ENCODE assay signal across 8 cellular contexts in genomic region chr1:154974808-154975408, GRCh38. TPM values are rescaled to one million over a fixed set of nuclear protein-coding genes. Genes with fewer than 3 reads are reported as not detected.
DNase-seq lines count a peak whose midpoint lies in the region; ATAC-seq and TF ChIP-seq lines count a peak whose summit lies in the region.

No MANE protein-coding gene starts in this region.

- peaks cover 6 to 40% of the 10 kb centered on the region in 2 experiments for H3K79me1 ChIP-seq in IMR-90 (ENCODE audit: low read depth in 1 of 2, low read length in 2 of 2)

- H2BK5ac ChIP-seq in IMR-90 (ENCODE audit: low read depth, low read length, poor library complexity, severe bottlenecking), result peak overlapping the region; percentile 96

- H3K9ac ChIP-seq in IMR-90 (ENCODE audit: low read depth, low read length), result peak overlapping the region; percentile 91
- H3K9ac ChIP-seq in OCI-LY3 (ENCODE audit: low read length), result peak overlapping the region; percentile 95
- H3K9ac ChIP-seq in mucosa of stomach (ENCODE audit: low read length), result peak overlapping the region; percentile 88

- H2BK20ac ChIP-seq in IMR-90 (ENCODE audit: low read depth, low read length), result peak overlapping the region; percentile 74

- H3K27me3 ChIP-seq in IMR-90 (ENCODE audit: control insufficient read depth, insufficient read depth, low read length), result no peaks in the 10 kb centered on the region
- no peaks in the 10 kb centered on the region for H3K27me3 ChIP-seq in OCI-LY3 (ENCODE audit: low read depth, low read length)
- no peaks in the 10 kb centered on the region for H3K27me3 ChIP-seq in esophagus muscularis mucosa
- H3K27me3 ChIP-seq in mucosa of stomach (ENCODE audit: control insufficient read depth, insufficient read depth, low read length), result no peaks in the 10 kb centered on the region

- H3K14ac ChIP-seq in IMR-90 (replicated peaks; ENCODE audit: low read depth, low read length), result peak overlapping the region; percentile 98

- peak overlapping the region; percentile 92 for H4K91ac ChIP-seq in IMR-90 (ENCODE audit: insufficient read depth, low read depth, low read length)

- TF ChIP-seq EP300 in esophagus muscularis mucosa (IDR thresholded peaks at IDR 0.05), result no peak

- peak; percentile 99 for DNase-seq in DMS153 treated with DMSO at 0.1 percent for 48 hours (lab: John Stamatoyannopoulos, UW; ENCODE audit: unreplicated experiment)
- DNase-seq in IMR-90, result peak; percentile 93
- DNase-seq in activated T-cell treated with anti-CD3 and anti-CD28 coated beads for 4 hours, result peak; percentile 92
- peak; percentile 98 for DNase-seq in esophagus muscularis mucosa (ENCODE audit: extremely low spot score)
- DNase-seq in stimulated activated CD8-positive, alpha-beta memory T cell treated with anti-CD3 and anti-CD28 coated beads, Interleukin-7, amount 100 ng/mL, for 1 hour (ENCODE audit: low read depth in 2 of 2), result peak; percentile 83 to 88

- peak overlapping the region; percentile 72 for H2AK5ac ChIP-seq in IMR-90 (ENCODE audit: low read depth, low read length)

- no peaks in the 10 kb centered on the region for H3K36me3 ChIP-seq in IMR-90 (ENCODE audit: control insufficient read depth, insufficient read depth, low read length)
- H3K36me3 ChIP-seq in OCI-LY3 (replicated peaks; ENCODE audit: low read depth, low read length), result peaks cover 18% of the 10 kb centered on the region
- peaks cover 0 to 9% (median 4%) of the 10 kb centered on the region in 4 donors for H3K36me3 ChIP-seq in esophagus muscularis mucosa
- no peaks in the 10 kb centered on the region for H3K36me3 ChIP-seq in mucosa of stomach (ENCODE audit: control insufficient read depth, insufficient read depth, low read length)

- POLR2A ChIA-PET in IMR-90 (lab: Charles Lee; ENCODE audit: unreplicated experiment), result no interaction called here

- peak overlapping the region; percentile 93 for H3K23ac ChIP-seq in IMR-90 (ENCODE audit: low read depth, low read length)

- peak overlapping the region; percentile 66 for H2BK120ac ChIP-seq in IMR-90 (ENCODE audit: low read depth, low read length)

- WGBS in IMR-90 (ENCODE audit: extremely low coverage in 2 of 2, insufficient read length in 1 of 2), 2 experiments, result 1% methylated on average over 19 of the region's 30 CpGs; no CpG with 5 or more reads in 1 of the 2 experiments
- under 1% methylated on average over 30 of the region's 30 CpGs for WGBS in esophagus muscularis mucosa

- H4K5ac ChIP-seq in IMR-90 (ENCODE audit: low read depth, low read length), result peak overlapping the region; percentile 81

- peak overlapping the region; percentile 97 for H3K4ac ChIP-seq in IMR-90 (ENCODE audit: low read depth, low read length)

- peaks cover 7% of the 10 kb centered on the region for H3K9me1 ChIP-seq in IMR-90 (ENCODE audit: insufficient read depth, low read length)

- no peak for TF ChIP-seq RAD21 in IMR-90 (IDR thresholded peaks at IDR 0.05; ENCODE audit: low read length)

- H3K4me2 ChIP-seq in IMR-90 (ENCODE audit: low read depth, low read length) (peak overlapping the region; percentile 91), OCI-LY3 (ENCODE audit: low read length) (peak overlapping the region; percentile 80)

- H3K4me3 ChIP-seq in IMR-90 (ENCODE audit: insufficient read depth, low read depth, low read length), result peak overlapping the region; percentile 57
- peak overlapping the region; percentile 88 for H3K4me3 ChIP-seq in OCI-LY3 (ENCODE audit: low read length)
- H3K4me3 ChIP-seq in esophagus muscularis mucosa, result peak overlapping the region; percentile 63 to 77 (median 70)
- peak overlapping the region; percentile 70 for H3K4me3 ChIP-seq in mucosa of stomach (ENCODE audit: low read length)

- intact Hi-C loops in IMR-90 (cut with micrococcal nuclease) (loop anchor here (1.0 to 10.0 kb wide), 2 partner anchors 20 to 200 kb away; partner anchors contain the start of genes KRTCAP2 and TRIM46), esophagus muscularis mucosa (cut with DNase I) (no loop called here)

- ATAC-seq in GM21619 (IDR thresholded peaks at IDR 0.05; ENCODE audit: unreplicated experiment) (peak; percentile 46), IMR-90 (ENCODE audit: low read depth) (peak; percentile 24)

- peaks cover 11% of the 10 kb centered on the region for H3K4me1 ChIP-seq in IMR-90 (ENCODE audit: control insufficient read depth, insufficient read depth, low read length)
- H3K4me1 ChIP-seq in OCI-LY3 (ENCODE audit: low read length), result peaks cover 34% of the 10 kb centered on the region
- peaks cover 35 to 53% (median 47%) of the 10 kb centered on the region in 4 donors for H3K4me1 ChIP-seq in esophagus muscularis mucosa
- peaks cover 40% of the 10 kb centered on the region for H3K4me1 ChIP-seq in mucosa of stomach (ENCODE audit: control insufficient read depth, insufficient read depth, low read length)

- H2AK9ac ChIP-seq in IMR-90 (replicated peaks; ENCODE audit: low read depth, low read length, poor library complexity), result peak overlapping the region; percentile 98

- peak overlapping the region; percentile 80 for H3K27ac ChIP-seq in IMR-90 (ENCODE audit: insufficient read depth, low read length)
- peak overlapping the region; percentile 91 for H3K27ac ChIP-seq in OCI-LY3 (ENCODE audit: low read length)
- H3K27ac ChIP-seq in esophagus muscularis mucosa (replicated peaks in 1 of 4), result peak overlapping the region; percentile 96 to 98 (median 96)

- in situ Hi-C loops in IMR-90 (cut with MboI; ENCODE audit: low sequenced_read_pairs), result no loop called here

- CTCF ChIA-PET in IMR-90 (lab: Yijun Ruan, JAX), result no interaction called here

- TF ChIP-seq CTCF in IMR-90 (conservative IDR thresholded peaks at IDR 0.05; ENCODE audit: low read depth, low read length), result no peak
- TF ChIP-seq CTCF in OCI-LY3 (IDR thresholded peaks at IDR 0.05; ENCODE audit: low read depth, low read length), result no peak
- TF ChIP-seq CTCF in esophagus muscularis mucosa (IDR thresholded peaks at IDR 0.05), result no peak

- peaks cover 64% of the 10 kb centered on the region for H3K79me2 ChIP-seq in OCI-LY3 (ENCODE audit: low read length)

- H4K20me1 ChIP-seq in IMR-90 (ENCODE audit: insufficient read depth, low read length) (no peaks in the 10 kb centered on the region; the same call in 1 of the 2 replicates), OCI-LY3 (ENCODE audit: insufficient read depth, low read length) (peaks cover 13% of the 10 kb centered on the region)

- TF ChIP-seq POLR2A in IMR-90 (IDR thresholded peaks at IDR 0.05; ENCODE audit: low read depth, low read length), result peak; percentile 40; the same call in 1 of the 2 replicates
- TF ChIP-seq POLR2A in esophagus muscularis mucosa (IDR thresholded peaks at IDR 0.05; ENCODE audit: low read depth), result peak; percentile 22

- H2AFZ ChIP-seq in IMR-90 (replicated peaks; ENCODE audit: low read length, poor library complexity) (peak overlapping the region; percentile 91), OCI-LY3 (ENCODE audit: low read depth, low read length) (no peak overlapping the region)

- H3K18ac ChIP-seq in IMR-90 (ENCODE audit: low read depth, low read length), result peak overlapping the region; percentile 76

- H2BK15ac ChIP-seq in IMR-90 (ENCODE audit: low read depth, low read length), result peak overlapping the region; percentile 25; the same call in 2 of the 3 replicates

- peak overlapping the region; percentile 29 to 90; a peak in 3 of 4 replicates for H4K8ac ChIP-seq in IMR-90 (ENCODE audit: low read depth in 2 of 2, low read length in 2 of 2)

- dilution Hi-C loops in IMR-90 (cut with HindIII; ENCODE audit: low sequenced_read_pairs, unreplicated experiment), result no loop called here

- no TSS peak for BruUV-seq in IMR-90 (replicated peaks; lab: Mats Ljungman, UMichigan)

- H3K9me3 ChIP-seq in IMR-90 (ENCODE audit: control insufficient read depth, insufficient read depth, low read length) (no peaks in the 10 kb centered on the region), OCI-LY3 (ENCODE audit: insufficient read depth, low read length) (no peaks in the 10 kb centered on the region), esophagus muscularis mucosa (no peaks in the 10 kb centered on the region), mucosa of stomach (ENCODE audit: control insufficient read depth, low read length) (no peaks in the 10 kb centered on the region)

- H3K56ac ChIP-seq in IMR-90 (ENCODE audit: extremely low read depth, insufficient read depth, low read length), result peak overlapping the region; percentile 89

TF ChIP-seq in IMR-90, 13 proteins besides CTCF, POLR2A, EP300 and RAD21 (continues in another document):
- no peak for TF ChIP-seq MAFK (IDR thresholded peaks at IDR 0.05; ENCODE audit: low read depth, low read length)

RNA-seq across cellular contexts. Expression of gene CKS1B, which starts 0.4 kb away (rescaled TPM):
- 129 and 140 TPM in 2 replicates for total RNA-seq in IMR-90 (2012; rRNA removed)
- polyA plus RNA-seq in IMR-90 (2012; rRNA removed), result 195 and 272 TPM in 2 replicates
- polyA plus RNA-seq in IMR-90 (2012; cell fraction: cytosol; rRNA removed), result 48.5 and 174 TPM in 2 replicates
- polyA plus RNA-seq in IMR-90 (2012; cell fraction: nucleus; rRNA removed; ENCODE audit: low replicate concordance), result 12.1 and 45.9 TPM in 2 replicates
- total RNA-seq in esophagus muscularis mucosa, result 10 to 100 TPM; 11.6 to 21.5 (median 18.8) TPM

RNA-seq across cellular contexts. Expression of gene SHC1, which starts 4.4 kb away (rescaled TPM):
- total RNA-seq in IMR-90 (2012; rRNA removed) (291 and 355 TPM in 2 replicates), esophagus muscularis mucosa (100 to 1,000 TPM in 1 of 4 donors, 10 to 100 TPM in 3; 60.6 to 101 (median 93.4) TPM)
- 337 and 352 TPM in 2 replicates for polyA plus RNA-seq in IMR-90 (2012; rRNA removed)
- 216 and 285 TPM in 2 replicates for polyA plus RNA-seq in IMR-90 (2012; cell fraction: cytosol; rRNA removed)
- 1,266 and 1,683 TPM in 2 replicates for polyA plus RNA-seq in IMR-90 (2012; cell fraction: nucleus; rRNA removed; ENCODE audit: low replicate concordance)

RNA-seq across cellular contexts. Expression of gene FLAD1, which starts 8.2 kb away (rescaled TPM):
- total RNA-seq in IMR-90 (2012; rRNA removed), result 19.7 and 26.3 TPM in 2 replicates
- 37.3 and 39.9 TPM in 2 replicates for polyA plus RNA-seq in IMR-90 (2012; rRNA removed)
- 25.2 and 28.5 TPM in 2 replicates for polyA plus RNA-seq in IMR-90 (2012; cell fraction: cytosol; rRNA removed)
- polyA plus RNA-seq in IMR-90 (2012; cell fraction: nucleus; rRNA removed; ENCODE audit: low replicate concordance), result 46.1 and 80.6 TPM in 2 replicates
- total RNA-seq in esophagus muscularis mucosa, result 10 to 100 TPM; 19.5 to 29.6 (median 23.0) TPM

RNA-seq across cellular contexts. Expression of gene PYGO2, which starts 13.3 kb away (rescaled TPM):
- 5.3 and 5.4 TPM in 2 replicates for total RNA-seq in IMR-90 (2012; rRNA removed)
- polyA plus RNA-seq in IMR-90 (2012; rRNA removed), result 12.3 and 14.8 TPM in 2 replicates
- 7.8 and 8.6 TPM in 2 replicates for polyA plus RNA-seq in IMR-90 (2012; cell fraction: cytosol; rRNA removed)
- 28.6 and 31.8 TPM in 2 replicates for polyA plus RNA-seq in IMR-90 (2012; cell fraction: nucleus; rRNA removed; ENCODE audit: low replicate concordance)
- total RNA-seq in esophagus muscularis mucosa, result 10 to 100 TPM; 20.2 to 35.3 (median 27.7) TPM

RNA-seq across cellular contexts. Expression of gene LENEP, which starts 18.5 kb away (rescaled TPM):
- total RNA-seq in IMR-90 (2012; rRNA removed) (not detected in 2 replicates), esophagus muscularis mucosa (not detected)
- polyA plus RNA-seq in IMR-90 (2012; rRNA removed), result not detected in 2 replicates
- not detected in 2 replicates for polyA plus RNA-seq in IMR-90 (2012; cell fraction: cytosol; rRNA removed)
- polyA plus RNA-seq in IMR-90 (2012; cell fraction: nucleus; rRNA removed; ENCODE audit: low replicate concordance), result not detected in 2 replicates

Comparison
In these comparisons a context has a peak if more than half of its experiments do, and no peak if none do; other contexts are left out.
1. Peak in every context shown above with its lines: DNase-seq, ATAC-seq, H3K4me3 ChIP-seq and H3K27ac ChIP-seq.